Comparison of ENCODE assay signal across 8 cellular contexts in genomic region chr5:6712136-6712581, GRCh38. TPM values are rescaled to one million over a fixed set of nuclear protein-coding genes. Genes with fewer than 3 reads are reported as not detected.
DNase-seq lines count a peak whose midpoint lies in the region; ATAC-seq and TF ChIP-seq lines count a peak whose summit lies in the region.

No MANE protein-coding gene starts in this region.

- no peaks in the 10 kb centered on the region for H3K36me3 ChIP-seq in lung (ENCODE audit: control insufficient read depth in 2 of 2, insufficient read depth in 2 of 2, low read length in 2 of 2)

- H3K27me3 ChIP-seq in lung (ENCODE audit: control insufficient read depth, insufficient read depth), result no peaks in the 10 kb centered on the region

- ATAC-seq in HG02840 (IDR thresholded peaks at IDR 0.05; ENCODE audit: low FRiP score, unreplicated experiment) (peak; percentile 2), lung (ENCODE audit: insufficient read depth, low FRiP score) (peak; percentile 1)

- H3K27ac ChIP-seq in lung (ENCODE audit: low read depth in 1 of 2, low read length in 1 of 2), result peak overlapping the region; percentile 98 to 99

- 1% methylated on average over 36 to 37 of the region's 37 CpGs for WGBS in lung, 2 donors

- DNase-seq in GM10248 (ENCODE audit: extremely low spot score), result peak; percentile 46
- DNase-seq in NCI-H345 treated with DMSO at 0.1 percent for 48 hours (lab: John Stamatoyannopoulos, UW; ENCODE audit: unreplicated experiment), result peak; percentile 39
- peak; percentile 30 to 41 for DNase-seq in activated CD4-positive, alpha-beta T cell treated with anti-CD3 and anti-CD28 coated beads, Interleukin-2, amount 50 U/mL, for 24 hours (ENCODE audit: low read depth in 1 of 2, low spot score in 1 of 2)
- peak; percentile 75 for DNase-seq in ecto neural progenitor cell (ENCODE audit: low spot score)
- peak; percentile 45 for DNase-seq in lung (ENCODE audit: low spot score)
- DNase-seq in stimulated activated naive CD4-positive, alpha-beta T cell treated with Interleukin-2 at 50 U/mL for 16 hours (lab: John Stamatoyannopoulos, UW), result peak; percentile 36
- no peak for DNase-seq in NCI-H1436 treated with DMSO at 0.1 percent for 48 hours (lab: John Stamatoyannopoulos, UW)

- H3K4me3 ChIP-seq in lung, result peak overlapping the region; percentile 76

- CTCF ChIA-PET in GM10248 (lab: Yijun Ruan, JAX), result interaction anchor here (1.1 to 1.8 kb wide), 4 partner anchors 13 to 91 kb away, joined by 3 to 7 read pairs (median 4); no protein-coding TSS in a partner anchor

- H3K4me1 ChIP-seq in lung (ENCODE audit: control insufficient read depth in 2 of 2, insufficient read depth in 2 of 2, low read length in 2 of 2), result peaks cover 16 to 18% of the 10 kb centered on the region in 2 donors

- POLR2A ChIA-PET in GM10248 (lab: Yijun Ruan, JAX), result no interaction called here

- TF ChIP-seq CTCF in GM10248 (IDR thresholded peaks at IDR 0.05; ENCODE audit: control extremely low read depth, extremely low read depth, low read depth, missing control alignments), result peak; percentile 11
- no peak for TF ChIP-seq CTCF in lung (IDR thresholded peaks at IDR 0.05; ENCODE audit: control extremely low read depth, extremely low read depth)

- H3K9me3 ChIP-seq in lung (ENCODE audit: control insufficient read depth in 2 of 2, insufficient read depth in 1 of 2, low read length in 1 of 2), result no peaks in the 10 kb centered on the region

RNA-seq across cellular contexts. Expression of gene TENT4A, which starts 1.1 kb away (rescaled TPM):
- 10 to 100 TPM; 24.3 to 46.9 TPM for total RNA-seq in lung
- polyA plus RNA-seq in lung, result 10 to 100 TPM in 1 of 2 donors, 1 to 10 TPM in 1; 9.4 to 10.4 TPM
